ENCODE assay signal across 26 cellular contexts in the genomic region with DNA sequence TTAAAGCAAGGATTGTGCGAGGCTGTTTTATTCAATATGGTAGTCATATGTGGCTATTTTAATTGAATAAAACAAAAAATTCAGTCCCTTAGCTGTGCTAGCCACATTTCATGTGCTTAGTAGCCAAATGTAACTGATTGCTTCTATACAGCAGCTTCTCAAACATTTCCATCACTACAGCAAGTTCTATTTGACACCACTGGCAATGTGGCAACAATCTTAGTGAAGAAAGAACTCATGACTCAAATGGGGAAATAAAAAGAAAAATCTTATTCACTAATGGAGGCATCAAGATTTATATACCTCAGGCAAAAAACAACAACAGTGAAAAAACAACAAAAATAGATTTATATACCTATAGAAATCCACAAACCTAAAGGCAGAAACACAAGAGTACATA. TPM values are rescaled to one million over a fixed set of nuclear protein-coding genes. Genes with fewer than 3 reads are reported as not detected.
DNase-seq lines count a peak whose midpoint lies in the region; ATAC-seq and TF ChIP-seq lines count a peak whose summit lies in the region.
"Had no signal": no experiment of that assay in that cellular context is flagged by ENCODE, and none has a peak within 500 bp of the region (broad histone marks: within the 10 kb centered on the region; RNA-seq: fewer than 3 reads in every experiment).

No MANE protein-coding gene starts in this region.

- H3K9me3 ChIP-seq in PC-3 (ENCODE audit: low read length) (no peaks in the 10 kb centered on the region), uterus (no peaks in the 10 kb centered on the region)
- H3K9me3 ChIP-seq: HAP-1, Peyer's patch had no signal

- no peaks in the 10 kb centered on the region for H3K27me3 Mint-ChIP-seq in natural killer cell (ENCODE audit: low read depth in 2 of 2)
- H3K27me3 Mint-ChIP-seq: CD4-positive, alpha-beta memory T cell had no signal

- no peaks in the 10 kb centered on the region for H3K27me3 ChIP-seq in PC-3 (ENCODE audit: low read length)
- H3K27me3 ChIP-seq in uterus, result no peaks in the 10 kb centered on the region
- H3K27me3 ChIP-seq: Peyer's patch had no signal

- ATAC-seq in natural killer cell, result no peak
- no peak for ATAC-seq in PC-3
- ATAC-seq: GM12878 had no signal

- no peak overlapping the region for H2AFZ ChIP-seq in PC-3 (ENCODE audit: low read length)

- no peaks in the 10 kb centered on the region for H3F3A ChIP-seq in PC-3 (ENCODE audit: low read length, unreplicated experiment)

- DNase-seq in MV-4-11 (lab: John Stamatoyannopoulos, UW), result peak; percentile 36
- DNase-seq in amniotic epithelial cell (ENCODE audit: low read depth), result peak; percentile 23
- DNase-seq in natural killer cell, result no peak
- no peak for DNase-seq in PC-3
- no peak for DNase-seq in GF-D8 (lab: John Stamatoyannopoulos, UW)
- DNase-seq in uterus, result no peak
- no peak for DNase-seq in stimulated activated CD4-positive, alpha-beta T cell treated with anti-CD3 and anti-CD28 coated beads, Interleukin-15, amount 100 ng/mL, for 24 hours
- DNase-seq: C1 segment of cervical spinal cord; CD4-positive, alpha-beta memory T cell; COR-L47; DMS53; GOT3; IMR-90; KG1; MM.1S; NCI-H1105; NCI-H1436 treated with DMSO at 0.1 percent for 48 hours; NCI-H2107; NCI-H446; NCI-H524 treated with DMSO at 0.1 percent for 48 hours; NCI-H774; NK-92 treated with Interleukin-12 subunit alpha and Interleukin-12 subunit beta, amount 100 ng/mL, for 24 hours; Peyer's patch; SHP77 treated with DMSO at 0.1 percent for 48 hours had no signal

- peaks cover 9% of the 10 kb centered on the region for H3K36me3 Mint-ChIP-seq in natural killer cell

- H3K9me3 Mint-ChIP-seq in natural killer cell, result no peaks in the 10 kb centered on the region

- TF ChIP-seq POLR2A in uterus (IDR thresholded peaks at IDR 0.05), result no peak

- TF ChIP-seq CTCF in natural killer cell (IDR thresholded peaks at IDR 0.05), result no peak
- no peak for TF ChIP-seq CTCF in PC-3 (conservative IDR thresholded peaks at IDR 0.05; ENCODE audit: low read depth, low read length)
- TF ChIP-seq CTCF in uterus (IDR thresholded peaks at IDR 0.05), result no peak

- H3K36me3 ChIP-seq in PC-3 (ENCODE audit: low read depth, low read length) (peaks cover 35% of the 10 kb centered on the region), uterus (no peaks in the 10 kb centered on the region)

- no TSS peak for BruUV-seq in PC-3 (replicated peaks; lab: Mats Ljungman, UMichigan)

- H3K4me1 ChIP-seq in PC-3 (ENCODE audit: insufficient read depth, low read length) (peaks cover 26% of the 10 kb centered on the region), uterus (peaks cover 0 to 9% of the 10 kb centered on the region in 2 donors)
- H3K4me1 ChIP-seq: HAP-1 had no signal

- peaks cover 61% of the 10 kb centered on the region for H3K79me2 ChIP-seq in PC-3 (ENCODE audit: low read length)

- POLR2A ChIA-PET in PC-3 (lab: Charles Lee; ENCODE audit: unreplicated experiment), result no interaction called here

- H3K9me2 ChIP-seq in PC-3 (replicated peaks; ENCODE audit: low read length), result no peaks in the 10 kb centered on the region

- H3K4me1 Mint-ChIP-seq in natural killer cell, result peaks cover 38 to 52% of the 10 kb centered on the region in 2 donors

- no peak overlapping the region for H3K4me3 Mint-ChIP-seq in natural killer cell
- H3K4me3 Mint-ChIP-seq: CD4-positive, alpha-beta memory T cell had no signal

- H3K4me3 ChIP-seq in PC-3 (ENCODE audit: low read length) (no peak overlapping the region), uterus (no peak overlapping the region)
- H3K4me3 ChIP-seq: GM12878, HAP-1, Peyer's patch had no signal

- no peak overlapping the region for H3K4me2 ChIP-seq in PC-3 (ENCODE audit: low read length)

- intact Hi-C loops in natural killer cell (cut with micrococcal nuclease) (no loop called here), PC-3 (cut with micrococcal nuclease) (loop anchor here (10.0 kb wide), 1 partner anchor 333 kb away; a partner anchor contains a TSS), uterus (cut with DNase I; ENCODE audit: low total_unique reads) (no loop called here)

- H3K27ac Mint-ChIP-seq in natural killer cell, result peak overlapping the region; percentile 25 to 44

- no peak overlapping the region for H3K9ac ChIP-seq in PC-3 (ENCODE audit: low read length)

- CTCF ChIA-PET in PC-3 (lab: Charles Lee), result no interaction called here

- no peak overlapping the region for H3K27ac ChIP-seq in PC-3 (ENCODE audit: low read length)
- no peak overlapping the region for H3K27ac ChIP-seq in uterus
- H3K27ac ChIP-seq: Peyer's patch had no signal

- H4K20me1 ChIP-seq in PC-3 (ENCODE audit: low read length), result peaks cover 32% of the 10 kb centered on the region

RNA-seq across cellular contexts. Expression of a gene that starts 18.0 kb away (rescaled TPM):
- 10 to 100 TPM; 17.0 to 22.7 (median 17.4) TPM for total RNA-seq in natural killer cell
- total RNA-seq in PC-3 (2014; rRNA removed), result 263 and 292 TPM in 2 replicates
- 10 to 100 TPM in 3 of 4 donors, 1 to 10 TPM in 1; 3.3 to 39.2 (median 27.8) TPM for total RNA-seq in uterus

Comparison
In these comparisons a context has a peak if more than half of its experiments do, and no peak if none do; other contexts are left out.
1. DNase-seq: peak in MV-4-11 (single experiment) and amniotic epithelial cell (single experiment); none in natural killer cell (single experiment), PC-3 (single experiment), GF-D8 (single experiment), uterus (0 of 2) and stimulated activated CD4-positive, alpha-beta T cell treated with anti-CD3 and anti-CD28 coated beads, Interleukin-15, amount 100 ng/mL, for 24 hours (single experiment).